Comparison of ENCODE assay signal across 16 cellular contexts in genomic region chrX:30920271-30920670, GRCh38. TPM values are rescaled to one million over a fixed set of nuclear protein-coding genes. Genes with fewer than 3 reads are reported as not detected.
A peak's percentile ranks its signal among the peaks of the same experiment; 100 is the strongest.
DNase-seq lines count a peak whose midpoint lies in the region.
"Had no signal": no experiment of that assay in that cellular context is flagged by ENCODE, and none has a peak within 500 bp of the region (broad histone marks: within the 10 kb centered on the region; RNA-seq: fewer than 3 reads in every experiment).

No MANE protein-coding gene starts in this region.

- DNase-seq in A172 (ENCODE audit: low spot score) = peak; percentile 53
- DNase-seq in AG20443 (ENCODE audit: low spot score) = peak; percentile 8
- DNase-seq in astrocyte of the hippocampus (ENCODE audit: low read depth, low spot score) = peak; percentile 28
- no peak for DNase-seq in stimulated activated naive CD4-positive, alpha-beta T cell treated with Interleukin-2 at 50 U/mL for 16 hours (lab: John Stamatoyannopoulos, UW)
- DNase-seq in RKO (ENCODE audit: low spot score) = no peak
- DNase-seq in iPS-NIHi11 (ENCODE audit: low spot score) = no peak
- DNase-seq: ACHN; AML-193; BE2C; CD4-positive, alpha-beta T cell; CD8-positive, alpha-beta memory T cell; DMS 273 treated with DMSO at 0.1 percent for 48 hours; DMS79; GM23248; H7; HCEC 1CT had no signal

RNA-seq across cellular contexts. Expression of gene TAB3, which starts 31.2 kb away (rescaled TPM):
- 29.9 and 33.5 TPM in 2 replicates for total RNA-seq in A172 (2014; rRNA removed; shearing (Covaris generic))

Comparison
In these comparisons a context has a peak if more than half of its experiments do, and no peak if none do; other contexts are left out.
1. DNase-seq: peak in A172 (single experiment), AG20443 (single experiment) and astrocyte of the hippocampus (single experiment); none in stimulated activated naive CD4-positive, alpha-beta T cell treated with Interleukin-2 at 50 U/mL for 16 hours (single experiment), RKO (single experiment) and iPS-NIHi11 (single experiment).